In genomic region chr4:2961411-2962098, GRCh38 we compare ENCODE assay signal across 8 cellular contexts. TPM values are rescaled to one million over a fixed set of nuclear protein-coding genes. Genes with fewer than 3 reads are reported as not detected.
DNase-seq lines count a peak whose midpoint lies in the region; ATAC-seq, FAIRE-seq and TF ChIP-seq lines count a peak whose summit lies in the region.

No MANE protein-coding gene starts in this region.

- H3K4me1 Mint-ChIP-seq in Calu3 (ENCODE audit: low read depth, unreplicated experiment), result no peaks in the 10 kb centered on the region
- H3K4me1 Mint-ChIP-seq in naive B cell, result peaks cover 31 to 38% (median 34%) of the 10 kb centered on the region in 3 donors

- peaks cover 11% of the 10 kb centered on the region for H4K20me1 ChIP-seq in GM12878 (ENCODE audit: control insufficient read depth, insufficient read depth)

- TF ChIP-seq EP300 in GM12878 (IDR thresholded peaks at IDR 0.05; ENCODE audit: borderline replicate concordance in 1 of 2, control insufficient read depth in 1 of 2, low read depth in 2 of 2, low read length in 2 of 2), result no peak

- peak overlapping the region; percentile 70 for H3K4me2 ChIP-seq in GM12878 (ENCODE audit: control insufficient read depth, insufficient read depth)

- H3K4me3 Mint-ChIP-seq in Calu3 (ENCODE audit: low read depth, unreplicated experiment) (peak overlapping the region; percentile 79), naive B cell (peak overlapping the region; percentile 79 to 96 (median 93))

- peaks cover 5 to 18% of the 10 kb centered on the region in 2 experiments for H3K36me3 ChIP-seq in GM12878 (ENCODE audit: control insufficient read depth in 2 of 2, insufficient read depth in 2 of 2, low read length in 1 of 2)

- intact Hi-C loops in Calu3 (cut with micrococcal nuclease; ENCODE audit: unreplicated experiment), result no loop called here
- intact Hi-C loops in GM12878 (cut with micrococcal nuclease; ENCODE audit: unreplicated experiment), result loop anchor here (2.0 to 5.0 kb wide), 4 partner anchors 79 to 264 kb away; partner anchors contain the start of gene ADD1

- POLR2A ChIA-PET in GM12878 (lab: Charles Lee), result interaction anchor here (1.0 to 3.1 kb wide), 5 partner anchors 8 to 216 kb away, joined by 4 to 22 read pairs (median 6); no protein-coding TSS in a partner anchor

- BruUV-seq in Calu3 (replicated peaks; lab: Mats Ljungman, UMichigan) (no TSS peak), GM12878 (replicated peaks; lab: Mats Ljungman, UMichigan) (TSS peak; percentile 70)

- peaks cover 32% of the 10 kb centered on the region for H3K36me3 Mint-ChIP-seq in Calu3 (ENCODE audit: insufficient read depth, unreplicated experiment)
- H3K36me3 Mint-ChIP-seq in naive B cell, result peaks cover 6 to 9% of the 10 kb centered on the region in 2 donors

- SMC1A ChIA-PET in GM12878 (lab: Charles Lee; ENCODE audit: uncharacterized antibody, unreplicated experiment), result interaction anchor here (1.0 to 3.6 kb wide), 6 partner anchors 8 to 198 kb away, joined by 3 to 19 read pairs (median 4); no protein-coding TSS in a partner anchor

- H3K4me1 ChIP-seq in GM12878 (ENCODE audit: control insufficient read depth, insufficient read depth, low read length), result peaks cover 21% of the 10 kb centered on the region

- CTCF ChIA-PET in Calu3 (lab: Charles Lee) (interaction anchor here (0.6 kb wide), 1 partner anchor 334 kb away, joined by 3 read pairs; no protein-coding TSS in a partner anchor), GM12878 (lab: Yijun Ruan, JAX) (interaction anchor here (0.6 to 3.4 kb wide), 11 partner anchors 9 to 742 kb away, joined by 3 to 28 read pairs (median 3); no protein-coding TSS in a partner anchor)

- peak overlapping the region; percentile 96 for H3K9ac ChIP-seq in GM12878 (ENCODE audit: control insufficient read depth, insufficient read depth, low read length)

- peaks cover 53% of the 10 kb centered on the region for H3K79me2 ChIP-seq in GM12878 (ENCODE audit: control insufficient read depth, insufficient read depth, low read length)

- peaks cover 9% of the 10 kb centered on the region for H3K27me3 Mint-ChIP-seq in Calu3 (ENCODE audit: unreplicated experiment)
- H3K27me3 Mint-ChIP-seq in naive B cell, result no peaks in the 10 kb centered on the region

- in situ Hi-C loops in GM12878 (cut with MboI), result no loop called here

- FAIRE-seq in GM12878 (lab: Jason Lieb, UNC) (no peak), H54 (lab: Jason Lieb, UNC) (no peak)

- peak overlapping the region; percentile 31; the same call in 1 of the 2 replicates for H2AFZ ChIP-seq in GM12878 (ENCODE audit: control insufficient read depth, low read depth, low read length)

- H3K9me3 ChIP-seq in GM12878 (replicated peaks; ENCODE audit: control insufficient read depth, insufficient read depth, low read length), result no peaks in the 10 kb centered on the region; the same call in 1 of the 3 replicates

- 15% methylated on average over 15 of the region's 15 CpGs for WGBS in GM12878 (ENCODE audit: insufficient coverage, insufficient replicate concordance, low lambda C conversion rate, missing lambda C conversion rate)

- RAD21 ChIA-PET in GM12878 (lab: Charles Lee; ENCODE audit: unreplicated experiment), result interaction anchor here (1.0 to 4.5 kb wide), 6 partner anchors 7 to 425 kb away, joined by 3 to 35 read pairs (median 4); partner anchors contain the start of gene FAM193A

- DNase-seq in Calu3 (no peak), NAMALWA (ENCODE audit: low spot score) (peak; percentile 50), GM12878 (ENCODE audit: low read depth, low spot score) (no peak), naive B cell (no peak), H54 (ENCODE audit: insufficient read length, low spot score) (no peak), NCI-H146 (lab: John Stamatoyannopoulos, UW) (no peak), NCI-H774 (lab: John Stamatoyannopoulos, UW) (no peak)
- DNase-seq in stimulated activated CD4-positive, alpha-beta T cell treated with anti-CD3 and anti-CD28 coated beads, Interleukin-4, amount 100 ng/mL, for 4 hours, result no peak

- H3K4me3 ChIP-seq in GM12878, result peak overlapping the region; percentile 78

- no peak for TF ChIP-seq RAD21 in GM12878 (IDR thresholded peaks at IDR 0.05; ENCODE audit: insufficient read depth, low read depth, low read length)

- no peaks in the 10 kb centered on the region for H3K27me3 ChIP-seq in GM12878 (replicated peaks in 1 of 2; ENCODE audit: control insufficient read depth in 2 of 2, insufficient read depth in 2 of 2, low read length in 1 of 2)

- no peak overlapping the region for H3K27ac Mint-ChIP-seq in Calu3 (ENCODE audit: unreplicated experiment)
- peak overlapping the region in 3 of 6 donors; percentile 90 to 97 (median 97) for H3K27ac Mint-ChIP-seq in naive B cell

- TF ChIP-seq CTCF in Calu3 (IDR thresholded peaks at IDR 0.05; ENCODE audit: unreplicated experiment) (no peak), GM12878 (IDR thresholded peaks at IDR 0.05 in 2 of 3, conservative IDR thresholded peaks at IDR 0.05 in 1 of 3; ENCODE audit: control insufficient read depth in 2 of 3, extremely low read depth in 1 of 3, insufficient read depth in 1 of 3, low read depth in 3 of 3, low read length in 3 of 3) (no peak)

- ATAC-seq in GM12878 (peak; percentile 1), naive B cell (ENCODE audit: low read depth in 2 of 2) (no peak)

- H3K27ac ChIP-seq in GM12878 (ENCODE audit: control insufficient read depth, insufficient read depth), result peak overlapping the region; percentile 62

- TF ChIP-seq POLR2A in GM12878 (IDR thresholded peaks at IDR 0.05; ENCODE audit: low read depth, low read length) (peak; percentile 27; the same call in 1 of the 2 replicates), H54 (IDR thresholded peaks at IDR 0.05; ENCODE audit: low read depth, low read length) (no peak)

- H3K9me3 Mint-ChIP-seq in Calu3 (ENCODE audit: low read depth, unreplicated experiment) (no peaks in the 10 kb centered on the region), naive B cell (no peaks in the 10 kb centered on the region)

TF ChIP-seq in GM12878, 131 proteins besides CTCF, POLR2A, EP300 and RAD21 (continues in another document):
- no peak for TF ChIP-seq BCLAF1 (IDR thresholded peaks at IDR 0.05)
- TF ChIP-seq IKZF1 (conservative IDR thresholded peaks at IDR 0.05), result no peak

RNA-seq across cellular contexts. Expression of gene NOP14, which starts 1.7 kb away (rescaled TPM):
- total RNA-seq in Calu3 (2022) (29.1 and 29.4 TPM in 2 replicates), GM12878 (2014; rRNA removed) (40.3 and 42.1 TPM in 2 replicates), GM12878 (2014; rRNA removed; fragmentation: Illumina TruSeq; extraction: Trizol) (52.5 and 57.3 TPM in 2 replicates), GM12878 (2021) (74.3 and 80.6 TPM in 2 replicates)
- 30.0 and 34.7 TPM in 2 replicates for total RNA-seq in GM12878 (2013; cell fraction: nucleolus; rRNA removed)
- 26.2 TPM for polyA plus RNA-seq in GM12878 (2011; ENCODE audit: low read depth)
- polyA plus RNA-seq in GM12878 (2011; rRNA removed) (17.2 and 18.8 TPM in 2 replicates), GM12878 (2014; fragmentation: Illumina TruSeq; extraction: Trizol) (64.9 and 65.2 TPM in 2 replicates), GM12878 (2014; fragmentation: Nextera tagmentation; extraction: Ambion mirVana) (10 to 100 TPM; 13.8 to 24.7 TPM), GM12878 (2014; rRNA removed) (31.6 and 36.4 TPM in 2 replicates), GM12878 (2016; fragmentation: Nextera tagmentation; extraction: Ambion mirVana) (10 to 100 TPM; 74.5 to 76.6 TPM), naive B cell (ENCODE audit: low read depth in 6 of 6) (10 to 100 TPM in 2 of 6 donors, 1 to 10 TPM in 3, under 1 TPM in 1; 0.73 to 17.7 (median 8.3) TPM)
- 13.0 and 14.4 TPM in 2 replicates for polyA plus RNA-seq in GM12878 (2011; cell fraction: cytosol; rRNA removed)
- polyA plus RNA-seq in GM12878 (2011; cell fraction: nucleus; rRNA removed), result 20.7 and 30.4 TPM in 2 replicates
- polyA plus RNA-seq in GM12878 (2012), result 33.0 and 35.7 TPM in 2 replicates
- polyA minus RNA-seq in GM12878 (2011; rRNA and poly(A)+ RNA removed), result 14.1 and 15.1 TPM in 2 replicates
- polyA minus RNA-seq in GM12878 (2011; cell fraction: cytosol; rRNA and poly(A)+ RNA removed), result 15.6 and 17.3 TPM in 2 replicates
- 6.8 and 11.3 TPM in 2 replicates for polyA minus RNA-seq in GM12878 (2011; cell fraction: nucleus; rRNA and poly(A)+ RNA removed)

RNA-seq across cellular contexts. Expression of gene GRK4, which starts 1.8 kb away (rescaled TPM):
- total RNA-seq in Calu3 (2022), result 0.80 and 1.1 TPM in 2 replicates
- 1.9 and 2.9 TPM in 2 replicates for total RNA-seq in GM12878 (2013; cell fraction: nucleolus; rRNA removed)
- total RNA-seq in GM12878 (2014; rRNA removed), result 2.3 and 2.5 TPM in 2 replicates
- 2.4 and 2.9 TPM in 2 replicates for total RNA-seq in GM12878 (2014; rRNA removed; fragmentation: Illumina TruSeq; extraction: Trizol)
- 3.0 and 3.6 TPM in 2 replicates for total RNA-seq in GM12878 (2021)
- 0.94 TPM for polyA plus RNA-seq in GM12878 (2011; ENCODE audit: low read depth)
- 1.3 and 1.5 TPM in 2 replicates for polyA plus RNA-seq in GM12878 (2011; rRNA removed)
- 0.70 and 1.1 TPM in 2 replicates for polyA plus RNA-seq in GM12878 (2011; cell fraction: cytosol; rRNA removed)
- polyA plus RNA-seq in GM12878 (2011; cell fraction: nucleus; rRNA removed), result 0.72 and 1.1 TPM in 2 replicates
- polyA plus RNA-seq in GM12878 (2012), result 2.6 and 2.7 TPM in 2 replicates
- 2.3 TPM in 2 replicates for polyA plus RNA-seq in GM12878 (2014; fragmentation: Illumina TruSeq; extraction: Trizol)
- polyA plus RNA-seq in GM12878 (2014; fragmentation: Nextera tagmentation; extraction: Ambion mirVana), result 1 to 10 TPM; 1.1 to 1.6 TPM
- polyA plus RNA-seq in GM12878 (2014; rRNA removed), result 2.9 and 3.0 TPM in 2 replicates
- 1 to 10 TPM; 3.4 to 4.0 TPM for polyA plus RNA-seq in GM12878 (2016; fragmentation: Nextera tagmentation; extraction: Ambion mirVana)
- polyA minus RNA-seq in GM12878 (2011; rRNA and poly(A)+ RNA removed), result 0.72 and 1.2 TPM in 2 replicates
- 0.83 and 1.1 TPM in 2 replicates for polyA minus RNA-seq in GM12878 (2011; cell fraction: cytosol; rRNA and poly(A)+ RNA removed)
- polyA minus RNA-seq in GM12878 (2011; cell fraction: nucleus; rRNA and poly(A)+ RNA removed), result 0.36 and 1.1 TPM in 2 replicates
- polyA plus RNA-seq in naive B cell (ENCODE audit: low read depth in 6 of 6), result 1 to 10 TPM in 2 of 6 donors, under 1 TPM in 3, not detected in 1; 0.86 to 1.8 (median 0.96) TPM
